In the genomic region with DNA sequence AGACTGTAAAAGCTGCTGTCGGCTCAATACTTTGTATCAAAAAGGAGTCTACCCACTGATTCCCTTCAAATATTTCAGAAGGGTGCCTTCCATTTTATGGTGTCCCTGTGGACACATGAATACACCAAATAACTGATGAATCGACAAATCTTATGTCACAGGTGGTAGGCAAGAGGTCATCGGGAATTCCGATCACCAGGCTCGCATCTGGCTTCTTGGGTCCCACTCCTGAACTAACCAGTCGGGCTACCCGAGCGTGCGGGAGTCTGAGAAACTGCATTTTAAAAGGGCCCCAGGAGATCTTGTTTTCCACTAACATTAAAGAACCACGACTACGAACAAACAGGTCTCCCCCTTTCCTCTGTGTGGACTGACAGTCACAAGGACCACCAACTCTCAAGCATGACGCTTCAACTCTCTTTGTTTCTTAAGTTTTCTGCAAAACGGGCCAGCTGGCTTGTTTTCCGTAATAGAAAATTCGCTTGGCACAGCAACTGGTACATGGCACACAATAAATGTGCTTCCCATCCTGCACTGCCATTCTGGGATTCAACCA, we compare ENCODE assay signal across 1 cellular context.
A peak's percentile ranks its signal among the peaks of the same experiment; 100 is the strongest.
TF ChIP-seq lines count a peak whose summit lies in the region.

No MANE protein-coding gene starts in this region.

TF ChIP-seq in HepG2, 621 proteins besides CTCF, POLR2A, EP300 and RAD21 (continued from another document):
- TF ChIP-seq, protein P1, sequence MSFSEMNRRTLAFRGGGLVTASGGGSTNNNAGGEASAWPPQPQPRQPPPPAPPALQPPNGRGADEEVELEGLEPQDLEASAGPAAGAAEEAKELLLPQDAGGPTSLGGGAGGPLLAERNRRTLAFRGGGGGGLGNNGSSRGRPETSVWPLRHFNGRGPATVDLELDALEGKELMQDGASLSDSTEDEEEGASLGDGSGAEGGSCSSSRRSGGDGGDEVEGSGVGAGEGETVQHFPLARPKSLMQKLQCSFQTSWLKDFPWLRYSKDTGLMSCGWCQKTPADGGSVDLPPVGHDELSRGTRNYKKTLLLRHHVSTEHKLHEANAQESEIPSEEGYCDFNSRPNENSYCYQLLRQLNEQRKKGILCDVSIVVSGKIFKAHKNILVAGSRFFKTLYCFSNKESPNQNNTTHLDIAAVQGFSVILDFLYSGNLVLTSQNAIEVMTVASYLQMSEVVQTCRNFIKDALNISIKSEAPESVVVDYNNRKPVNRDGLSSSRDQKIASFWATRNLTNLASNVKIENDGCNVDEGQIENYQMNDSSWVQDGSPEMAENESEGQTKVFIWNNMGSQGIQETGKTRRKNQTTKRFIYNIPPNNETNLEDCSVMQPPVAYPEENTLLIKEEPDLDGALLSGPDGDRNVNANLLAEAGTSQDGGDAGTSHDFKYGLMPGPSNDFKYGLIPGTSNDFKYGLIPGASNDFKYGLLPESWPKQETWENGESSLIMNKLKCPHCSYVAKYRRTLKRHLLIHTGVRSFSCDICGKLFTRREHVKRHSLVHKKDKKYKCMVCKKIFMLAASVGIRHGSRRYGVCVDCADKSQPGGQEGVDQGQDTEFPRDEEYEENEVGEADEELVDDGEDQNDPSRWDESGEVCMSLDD (CRISPR knock-in tag; IDR thresholded peaks at IDR 0.05; ENCODE audit: borderline replicate concordance) = no peak
- TF ChIP-seq DZIP1 (CRISPR knock-in tag; IDR thresholded peaks at IDR 0.05) (no peak), ZNF496 (CRISPR knock-in tag; IDR thresholded peaks at IDR 0.05; ENCODE audit: insufficient replicate concordance) (no peak), ARNT (IDR thresholded peaks at IDR 0.05) (no peak), ZNF234 (CRISPR knock-in tag; conservative IDR thresholded peaks at IDR 0.05) (no peak), NCOA2 (CRISPR knock-in tag; IDR thresholded peaks at IDR 0.05) (no peak), ZNF546 (CRISPR knock-in tag; conservative IDR thresholded peaks at IDR 0.05) (0 out of 2 replicates have a peak, but pooled peaks have one; percentile 39), ZNF749 (CRISPR knock-in tag; IDR thresholded peaks at IDR 0.05; ENCODE audit: borderline replicate concordance) (no peak), PAWR (CRISPR knock-in tag; IDR thresholded peaks at IDR 0.05; ENCODE audit: borderline replicate concordance) (no peak), TSC22D2 (CRISPR knock-in tag; IDR thresholded peaks at IDR 0.05; ENCODE audit: borderline replicate concordance) (no peak), ZNF382 (CRISPR knock-in tag; IDR thresholded peaks at IDR 0.05; ENCODE audit: borderline replicate concordance) (no peak), NFKBIZ (CRISPR knock-in tag; IDR thresholded peaks at IDR 0.05) (no peak), ZNF232 (CRISPR knock-in tag; IDR thresholded peaks at IDR 0.05; ENCODE audit: borderline replicate concordance) (no peak), ZFP1 (CRISPR knock-in tag; IDR thresholded peaks at IDR 0.05) (no peak), HMG20A (CRISPR knock-in tag; IDR thresholded peaks at IDR 0.05; ENCODE audit: borderline replicate concordance) (no peak), IRF2 (CRISPR knock-in tag; IDR thresholded peaks at IDR 0.05) (0 out of 2 replicates have a peak, but pooled peaks have one; percentile 9), STAT6 (CRISPR knock-in tag; IDR thresholded peaks at IDR 0.05; ENCODE audit: borderline replicate concordance) (no peak), MAFK (conservative IDR thresholded peaks at IDR 0.05 in 1 of 2, IDR thresholded peaks at IDR 0.05 in 1 of 2; ENCODE audit: low read length in 2 of 2) (peak; percentile 95 to 98)
- TF ChIP-seq, protein P2, sequence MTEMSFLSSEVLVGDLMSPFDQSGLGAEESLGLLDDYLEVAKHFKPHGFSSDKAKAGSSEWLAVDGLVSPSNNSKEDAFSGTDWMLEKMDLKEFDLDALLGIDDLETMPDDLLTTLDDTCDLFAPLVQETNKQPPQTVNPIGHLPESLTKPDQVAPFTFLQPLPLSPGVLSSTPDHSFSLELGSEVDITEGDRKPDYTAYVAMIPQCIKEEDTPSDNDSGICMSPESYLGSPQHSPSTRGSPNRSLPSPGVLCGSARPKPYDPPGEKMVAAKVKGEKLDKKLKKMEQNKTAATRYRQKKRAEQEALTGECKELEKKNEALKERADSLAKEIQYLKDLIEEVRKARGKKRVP (CRISPR knock-in tag; IDR thresholded peaks at IDR 0.05) = peak in 1 of 2 experiments; percentile 32; a peak in 1 of 4 replicates
- TF ChIP-seq, protein P3, sequence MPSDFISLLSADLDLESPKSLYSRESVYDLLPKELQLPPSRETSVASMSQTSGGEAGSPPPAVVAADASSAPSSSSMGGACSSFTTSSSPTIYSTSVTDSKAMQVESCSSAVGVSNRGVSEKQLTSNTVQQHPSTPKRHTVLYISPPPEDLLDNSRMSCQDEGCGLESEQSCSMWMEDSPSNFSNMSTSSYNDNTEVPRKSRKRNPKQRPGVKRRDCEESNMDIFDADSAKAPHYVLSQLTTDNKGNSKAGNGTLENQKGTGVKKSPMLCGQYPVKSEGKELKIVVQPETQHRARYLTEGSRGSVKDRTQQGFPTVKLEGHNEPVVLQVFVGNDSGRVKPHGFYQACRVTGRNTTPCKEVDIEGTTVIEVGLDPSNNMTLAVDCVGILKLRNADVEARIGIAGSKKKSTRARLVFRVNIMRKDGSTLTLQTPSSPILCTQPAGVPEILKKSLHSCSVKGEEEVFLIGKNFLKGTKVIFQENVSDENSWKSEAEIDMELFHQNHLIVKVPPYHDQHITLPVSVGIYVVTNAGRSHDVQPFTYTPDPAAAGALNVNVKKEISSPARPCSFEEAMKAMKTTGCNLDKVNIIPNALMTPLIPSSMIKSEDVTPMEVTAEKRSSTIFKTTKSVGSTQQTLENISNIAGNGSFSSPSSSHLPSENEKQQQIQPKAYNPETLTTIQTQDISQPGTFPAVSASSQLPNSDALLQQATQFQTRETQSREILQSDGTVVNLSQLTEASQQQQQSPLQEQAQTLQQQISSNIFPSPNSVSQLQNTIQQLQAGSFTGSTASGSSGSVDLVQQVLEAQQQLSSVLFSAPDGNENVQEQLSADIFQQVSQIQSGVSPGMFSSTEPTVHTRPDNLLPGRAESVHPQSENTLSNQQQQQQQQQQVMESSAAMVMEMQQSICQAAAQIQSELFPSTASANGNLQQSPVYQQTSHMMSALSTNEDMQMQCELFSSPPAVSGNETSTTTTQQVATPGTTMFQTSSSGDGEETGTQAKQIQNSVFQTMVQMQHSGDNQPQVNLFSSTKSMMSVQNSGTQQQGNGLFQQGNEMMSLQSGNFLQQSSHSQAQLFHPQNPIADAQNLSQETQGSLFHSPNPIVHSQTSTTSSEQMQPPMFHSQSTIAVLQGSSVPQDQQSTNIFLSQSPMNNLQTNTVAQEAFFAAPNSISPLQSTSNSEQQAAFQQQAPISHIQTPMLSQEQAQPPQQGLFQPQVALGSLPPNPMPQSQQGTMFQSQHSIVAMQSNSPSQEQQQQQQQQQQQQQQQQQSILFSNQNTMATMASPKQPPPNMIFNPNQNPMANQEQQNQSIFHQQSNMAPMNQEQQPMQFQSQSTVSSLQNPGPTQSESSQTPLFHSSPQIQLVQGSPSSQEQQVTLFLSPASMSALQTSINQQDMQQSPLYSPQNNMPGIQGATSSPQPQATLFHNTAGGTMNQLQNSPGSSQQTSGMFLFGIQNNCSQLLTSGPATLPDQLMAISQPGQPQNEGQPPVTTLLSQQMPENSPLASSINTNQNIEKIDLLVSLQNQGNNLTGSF (CRISPR knock-in tag; IDR thresholded peaks at IDR 0.05) = no peak
- TF ChIP-seq, protein P4, sequence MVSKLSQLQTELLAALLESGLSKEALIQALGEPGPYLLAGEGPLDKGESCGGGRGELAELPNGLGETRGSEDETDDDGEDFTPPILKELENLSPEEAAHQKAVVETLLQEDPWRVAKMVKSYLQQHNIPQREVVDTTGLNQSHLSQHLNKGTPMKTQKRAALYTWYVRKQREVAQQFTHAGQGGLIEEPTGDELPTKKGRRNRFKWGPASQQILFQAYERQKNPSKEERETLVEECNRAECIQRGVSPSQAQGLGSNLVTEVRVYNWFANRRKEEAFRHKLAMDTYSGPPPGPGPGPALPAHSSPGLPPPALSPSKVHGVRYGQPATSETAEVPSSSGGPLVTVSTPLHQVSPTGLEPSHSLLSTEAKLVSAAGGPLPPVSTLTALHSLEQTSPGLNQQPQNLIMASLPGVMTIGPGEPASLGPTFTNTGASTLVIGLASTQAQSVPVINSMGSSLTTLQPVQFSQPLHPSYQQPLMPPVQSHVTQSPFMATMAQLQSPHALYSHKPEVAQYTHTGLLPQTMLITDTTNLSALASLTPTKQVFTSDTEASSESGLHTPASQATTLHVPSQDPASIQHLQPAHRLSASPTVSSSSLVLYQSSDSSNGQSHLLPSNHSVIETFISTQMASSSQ (IDR thresholded peaks at IDR 0.05; ENCODE audit: low read depth) = no peak
- TF ChIP-seq, protein P4 (CRISPR knock-in tag; IDR thresholded peaks at IDR 0.05; ENCODE audit: borderline replicate concordance) = no peak
TF ChIP-seq in HepG2: peak in this region for 21.
